18 cellular contexts compared by ENCODE assay signal in the genomic region with DNA sequence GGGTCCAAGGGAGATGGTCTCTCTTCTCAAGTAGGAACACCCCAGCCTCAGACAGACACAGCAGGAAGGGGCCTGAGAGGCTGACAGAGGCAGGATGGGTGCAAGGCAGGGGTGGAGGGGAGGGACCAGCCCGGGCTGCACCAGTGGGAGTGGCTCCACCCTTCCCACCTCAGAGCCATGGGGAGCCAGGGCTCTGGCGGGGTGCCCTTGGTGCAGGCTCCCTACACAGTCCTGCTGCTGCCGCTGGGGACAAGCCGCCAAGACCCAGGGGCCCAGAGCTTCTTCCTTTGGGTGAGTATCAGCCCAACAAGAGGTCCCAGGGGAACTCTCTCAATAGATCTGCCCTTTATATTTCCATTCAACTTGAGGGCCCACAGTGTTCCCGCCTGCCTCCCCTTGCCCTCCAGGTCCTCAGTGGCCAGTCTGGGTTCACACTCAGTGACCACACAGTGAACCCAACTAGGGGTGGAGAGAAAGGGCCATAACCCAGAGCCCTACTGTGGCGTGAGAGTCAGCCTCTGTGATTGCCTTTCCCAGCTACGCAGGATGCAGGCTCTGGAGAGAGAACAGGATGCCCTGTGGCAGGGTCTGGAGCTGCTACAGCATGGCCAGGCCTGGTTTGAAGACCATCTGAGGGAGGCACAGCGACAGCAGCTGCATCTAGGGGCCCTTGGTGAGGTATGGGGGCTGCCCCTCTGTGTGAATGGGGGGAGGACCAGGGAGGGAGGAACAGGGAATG. TPM values are rescaled to one million over a fixed set of nuclear protein-coding genes. Genes with fewer than 3 reads are reported as not detected.
DNase-seq lines count a peak whose midpoint lies in the region; ATAC-seq, FAIRE-seq and TF ChIP-seq lines count a peak whose summit lies in the region.
"Had no signal": no experiment of that assay in that cellular context is flagged by ENCODE, and none has a peak within 500 bp of the region (broad histone marks: within the 10 kb centered on the region; RNA-seq: fewer than 3 reads in every experiment).

No MANE protein-coding gene starts in this region.

- FAIRE-seq in HepG2 (lab: Jason Lieb, UNC) = no peak
- FAIRE-seq: colon, D721Med, GM18507 had no signal

- no peaks in the 10 kb centered on the region for H3K9me3 Mint-ChIP-seq in activated T-cell treated with anti-CD3 and anti-CD28 coated beads, Interleukin-2, amount 50 U/mL, for 24 hours
- H3K9me3 Mint-ChIP-seq in activated T-cell treated with anti-CD3 and anti-CD28 coated beads, Interleukin-2, amount 50 U/mL, for 4 hours = no peaks in the 10 kb centered on the region
- no peaks in the 10 kb centered on the region for H3K9me3 Mint-ChIP-seq in type B pancreatic cell
- H3K9me3 Mint-ChIP-seq: stimulated activated naive B cell treated with anti-CD40 and anti-IgM and Interleukin-4, amounts not matched to agents 10 μg/mL and 1 μg/mL and 100 μg/mL, for 72 hours had no signal

- H3K27me3 ChIP-seq in WERI-Rb-1 (ENCODE audit: insufficient read depth, low read depth, severe bottlenecking) (no peaks in the 10 kb centered on the region), HepG2 (ENCODE audit: control insufficient read depth in 1 of 2, insufficient read depth in 2 of 2, low read length in 2 of 2) (no peaks in the 10 kb centered on the region)
- H3K27me3 ChIP-seq: adrenal gland had no signal

- H3K27me3 Mint-ChIP-seq in activated T-cell treated with anti-CD3 and anti-CD28 coated beads, Interleukin-2, amount 50 U/mL, for 24 hours = no peaks in the 10 kb centered on the region
- H3K27me3 Mint-ChIP-seq in activated T-cell treated with anti-CD3 and anti-CD28 coated beads, Interleukin-2, amount 50 U/mL, for 4 hours (ENCODE audit: low read depth) = no peaks in the 10 kb centered on the region
- H3K27me3 Mint-ChIP-seq in type B pancreatic cell = no peaks in the 10 kb centered on the region
- H3K27me3 Mint-ChIP-seq: stimulated activated naive B cell treated with anti-CD40 and anti-IgM and Interleukin-4, amounts not matched to agents 10 μg/mL and 1 μg/mL and 100 μg/mL, for 72 hours had no signal

- TF ChIP-seq EP300 in HepG2 (IDR thresholded peaks at IDR 0.05; ENCODE audit: low read depth in 2 of 2, low read length in 2 of 2) (no peak), HepG2 (CRISPR knock-in tag; IDR thresholded peaks at IDR 0.05; ENCODE audit: borderline replicate concordance) (no peak)

- no peak overlapping the region for H2AFZ ChIP-seq in HepG2 (ENCODE audit: low read length)

- H3K4me1 Mint-ChIP-seq in activated T-cell treated with anti-CD3 and anti-CD28 coated beads, Interleukin-2, amount 50 U/mL, for 24 hours (ENCODE audit: low read depth) = peaks cover 1% of the 10 kb centered on the region
- peaks cover 2% of the 10 kb centered on the region for H3K4me1 Mint-ChIP-seq in activated T-cell treated with anti-CD3 and anti-CD28 coated beads, Interleukin-2, amount 50 U/mL, for 4 hours (ENCODE audit: low read depth)
- H3K4me1 Mint-ChIP-seq in type B pancreatic cell (ENCODE audit: unreplicated experiment) = peaks cover 11% of the 10 kb centered on the region

- intact Hi-C loops in HepG2 (cut with micrococcal nuclease; ENCODE audit: unreplicated experiment) = no loop called here

- peaks cover 47% of the 10 kb centered on the region for H3K4me1 ChIP-seq in HepG2 (ENCODE audit: insufficient read depth, low read length)
- H3K4me1 ChIP-seq: adrenal gland had no signal

- H3K36me3 Mint-ChIP-seq in activated T-cell treated with anti-CD3 and anti-CD28 coated beads, Interleukin-2, amount 50 U/mL, for 24 hours (ENCODE audit: low read depth) = peaks cover 65% of the 10 kb centered on the region
- H3K36me3 Mint-ChIP-seq in activated T-cell treated with anti-CD3 and anti-CD28 coated beads, Interleukin-2, amount 50 U/mL, for 4 hours (ENCODE audit: insufficient read depth) = peaks cover 22% of the 10 kb centered on the region
- H3K36me3 Mint-ChIP-seq in type B pancreatic cell = peaks cover 25% of the 10 kb centered on the region

- H3K4me3 Mint-ChIP-seq in activated T-cell treated with anti-CD3 and anti-CD28 coated beads, Interleukin-2, amount 50 U/mL, for 24 hours = no peak overlapping the region
- no peak overlapping the region for H3K4me3 Mint-ChIP-seq in activated T-cell treated with anti-CD3 and anti-CD28 coated beads, Interleukin-2, amount 50 U/mL, for 4 hours
- H3K4me3 Mint-ChIP-seq in type B pancreatic cell = no peak overlapping the region
- H3K4me3 Mint-ChIP-seq: stimulated activated naive B cell treated with anti-CD40 and anti-IgM and Interleukin-4, amounts not matched to agents 10 μg/mL and 1 μg/mL and 100 μg/mL, for 72 hours had no signal

- peaks cover 7% of the 10 kb centered on the region for H3K9me3 ChIP-seq in WERI-Rb-1 (ENCODE audit: severe bottlenecking)
- H3K9me3 ChIP-seq in HepG2 (ENCODE audit: low read length) = no peaks in the 10 kb centered on the region
- H3K9me3 ChIP-seq: adrenal gland had no signal

- H3K27ac ChIP-seq in WERI-Rb-1 = peak overlapping the region; percentile 8; the same call in 1 of the 2 replicates
- H3K27ac ChIP-seq in HepG2 (ENCODE audit: extremely low read length, insufficient read depth, low read length) = no peak overlapping the region
- H3K27ac ChIP-seq: HL-60 had no signal

- CTCF ChIA-PET in HepG2 (lab: Yijun Ruan, JAX; ENCODE audit: low intra/inter-chr PET ratio, low total read pairs) = no interaction called here

- no peak for DNase-seq in activated T-cell treated with anti-CD3 and anti-CD28 coated beads, Interleukin-2, amount 50 U/mL, for 24 hours
- no peak for DNase-seq in activated T-cell treated with anti-CD3 and anti-CD28 coated beads, Interleukin-2, amount 50 U/mL, for 4 hours
- DNase-seq in WERI-Rb-1 = no peak
- no peak for DNase-seq in HepG2 (ENCODE audit: low spot score)
- DNase-seq in type B pancreatic cell (ENCODE audit: extremely low spot score, unreplicated experiment) = no peak
- no peak for DNase-seq in COR-L47 (lab: John Stamatoyannopoulos, UW)
- no peak for DNase-seq in putamen (ENCODE audit: low spot score)
- DNase-seq: adrenal gland; NCI-H1417; NK-92 treated with Interleukin-12 subunit alpha and Interleukin-12 subunit beta, amount 100 ng/mL, for 24 hours; stimulated activated naive B cell treated with anti-CD40 and anti-IgM and Interleukin-4, amounts not matched to agents 10 μg/mL and 1 μg/mL and 100 μg/mL, for 72 hours; T-helper 9 cell had no signal

- H3K27ac Mint-ChIP-seq in activated T-cell treated with anti-CD3 and anti-CD28 coated beads, Interleukin-2, amount 50 U/mL, for 24 hours = peak overlapping the region; percentile 7
- peak overlapping the region; percentile 62 for H3K27ac Mint-ChIP-seq in type B pancreatic cell
- H3K27ac Mint-ChIP-seq: stimulated activated naive B cell treated with anti-CD40 and anti-IgM and Interleukin-4, amounts not matched to agents 10 μg/mL and 1 μg/mL and 100 μg/mL, for 72 hours had no signal

- no peak for TF ChIP-seq RAD21 in HepG2 (CRISPR knock-in tag; IDR thresholded peaks at IDR 0.05)

- H3K4me2 ChIP-seq in HepG2 (ENCODE audit: low read depth, low read length) = no peak overlapping the region

- no peaks in the 10 kb centered on the region for H3K79me2 ChIP-seq in HepG2 (ENCODE audit: insufficient read depth, low read length)

- TF ChIP-seq POLR2A in HepG2 (IDR thresholded peaks at IDR 0.05; ENCODE audit: insufficient read depth in 1 of 2, low read depth in 2 of 2, low read length in 2 of 2) = peak in 1 of 2 experiments; percentile 11; a peak in 2 of 4 replicates

- in situ Hi-C loops in HepG2 (cut with HindIII; ENCODE audit: extremely low pct_ligation_motif_present, low pct_unique_long_range_greater_than_20kb) = no loop called here

- H3K36me3 ChIP-seq in WERI-Rb-1 = no peaks in the 10 kb centered on the region
- H3K36me3 ChIP-seq in HepG2 (replicated peaks in 1 of 2; ENCODE audit: control insufficient read depth in 1 of 2, insufficient read depth in 2 of 2, low read length in 2 of 2) = peaks cover 0 to 2% of the 10 kb centered on the region in 2 experiments; a peak in 3 of 5 replicates
- H3K36me3 ChIP-seq: adrenal gland had no signal

- H4K20me1 ChIP-seq in HepG2 (ENCODE audit: insufficient read depth, low read length) = no peaks in the 10 kb centered on the region

- no peak for ATAC-seq in activated T-cell treated with anti-CD3 and anti-CD28 coated beads, Interleukin-2, amount 50 U/mL, for 4 hours
- ATAC-seq in HepG2 (no peak), GM21619 (IDR thresholded peaks at IDR 0.05; ENCODE audit: unreplicated experiment) (no peak)
- ATAC-seq: stimulated activated naive B cell treated with anti-CD40 and anti-IgM and Interleukin-4, amounts not matched to agents 10 μg/mL and 1 μg/mL and 100 μg/mL, for 72 hours had no signal

- POLR2A ChIA-PET in HepG2 (lab: Yijun Ruan, JAX) = interaction anchor here (1.0 to 1.6 kb wide), 2 partner anchors 24 to 26 kb away, joined by 3 to 10 read pairs; a partner anchor contains a TSS

- no peak overlapping the region for H3K9ac ChIP-seq in HepG2 (ENCODE audit: insufficient read depth, low read depth, low read length)

- TF ChIP-seq CTCF in WERI-Rb-1 (IDR thresholded peaks at IDR 0.05; ENCODE audit: low read depth, low read length) = no peak
- TF ChIP-seq CTCF in HepG2 (CRISPR knock-in tag; IDR thresholded peaks at IDR 0.05) = no peak
- TF ChIP-seq CTCF in type B pancreatic cell (conservative IDR thresholded peaks at IDR 0.05) = no peak

- H3K4me3 ChIP-seq in WERI-Rb-1 (ENCODE audit: low read depth, low read length) (no peak overlapping the region), HepG2 (replicated peaks in 1 of 3; ENCODE audit: insufficient read depth in 1 of 3, low read depth in 2 of 3, low read length in 3 of 3) (no peak overlapping the region)
- H3K4me3 ChIP-seq: adrenal gland had no signal

- no TSS peak for BruUV-seq in HepG2 (replicated peaks; lab: Mats Ljungman, UMichigan)

- 80% methylated on average over 5 of the region's 8 CpGs for WGBS in HepG2 (ENCODE audit: low lambda C conversion rate)

RNA-seq across cellular contexts. Expression of a gene that starts 0.6 kb away (rescaled TPM):
- 10 to 100 TPM in 2 of 3 donors, 1 to 10 TPM in 1; 9.4 to 12.2 (median 12.1) TPM for total RNA-seq in activated T-cell treated with anti-CD3 and anti-CD28 coated beads, Interleukin-2, amount 50 U/mL, for 4 hours
- total RNA-seq in HepG2 (2016; rRNA removed; fragmentation: Illumina TruSeq; extraction: Trizol) (0.56 and 2.5 TPM in 2 replicates), type B pancreatic cell (ENCODE audit: low replicate concordance) (3.2 and 8.9 TPM in 2 replicates)
- 2.3 TPM in 2 replicates for total RNA-seq in HepG2 (2016; cell fraction: cytosol; rRNA removed; fragmentation: Illumina TruSeq; extraction: Trizol; ENCODE audit: low read depth)
- 0.51 and 2.0 TPM in 2 replicates for total RNA-seq in HepG2 (2016; cell fraction: insoluble cytoplasmic fraction; rRNA removed; fragmentation: Illumina TruSeq; extraction: Trizol)
- 0.90 and 0.96 TPM in 2 replicates for total RNA-seq in HepG2 (2016; cell fraction: membrane; rRNA removed; fragmentation: Illumina TruSeq; extraction: Trizol)
- 2.3 and 5.6 TPM in 2 replicates for total RNA-seq in HepG2 (2016; cell fraction: nucleus; rRNA removed; fragmentation: Illumina TruSeq; extraction: Trizol)
- 3.9 and 5.3 TPM in 2 replicates for polyA plus RNA-seq in HepG2 (2011; rRNA removed)
- polyA plus RNA-seq in HepG2 (2011; cell fraction: cytosol; rRNA removed) = 0.92 and 1.1 TPM in 2 replicates
- polyA plus RNA-seq in HepG2 (2011; cell fraction: nucleus; rRNA removed) = 49.5 and 69.8 TPM in 2 replicates
- 4.7 and 9.1 TPM in 2 replicates for polyA plus RNA-seq in HepG2 (2012)
- polyA plus RNA-seq in HepG2 (2016; cell fraction: cytosol; fragmentation: Illumina TruSeq; extraction: Trizol; ENCODE audit: low read depth) = 0.23 and 0.59 TPM in 2 replicates
- polyA plus RNA-seq in HepG2 (2016; cell fraction: insoluble cytoplasmic fraction; fragmentation: Illumina TruSeq; extraction: Trizol; ENCODE audit: low read depth) = 0.53 and 0.99 TPM in 2 replicates
- 0.41 and 0.44 TPM in 2 replicates for polyA plus RNA-seq in HepG2 (2016; cell fraction: membrane; fragmentation: Illumina TruSeq; extraction: Trizol; ENCODE audit: low read depth)
- polyA plus RNA-seq in HepG2 (2016; cell fraction: nucleus; fragmentation: Illumina TruSeq; extraction: Trizol; ENCODE audit: insufficient read depth, low read depth) = 12.4 and 21.2 TPM in 2 replicates
- polyA minus RNA-seq in HepG2 (2011; rRNA and poly(A)+ RNA removed; ENCODE audit: low replicate concordance) = not detected in 2 replicates
- polyA minus RNA-seq in HepG2 (2011; cell fraction: cytosol; rRNA and poly(A)+ RNA removed) = not detected in 2 replicates
- 5.4 and 6.5 TPM in 2 replicates for polyA minus RNA-seq in HepG2 (2011; cell fraction: nucleus; rRNA and poly(A)+ RNA removed)
- total RNA-seq: omental fat pad had no signal

RNA-seq across cellular contexts. Expression of a gene that starts 14.1 kb away (rescaled TPM):
- 1 to 10 TPM; 1.4 TPM for total RNA-seq in activated T-cell treated with anti-CD3 and anti-CD28 coated beads, Interleukin-2, amount 50 U/mL, for 4 hours
- 0.79 and 0.86 TPM in 2 replicates for total RNA-seq in HepG2 (2016; rRNA removed; fragmentation: Illumina TruSeq; extraction: Trizol)
- total RNA-seq in HepG2 (2016; cell fraction: cytosol; rRNA removed; fragmentation: Illumina TruSeq; extraction: Trizol; ENCODE audit: low read depth) = 0.26 and 0.61 TPM in 2 replicates
- total RNA-seq in HepG2 (2016; cell fraction: insoluble cytoplasmic fraction; rRNA removed; fragmentation: Illumina TruSeq; extraction: Trizol) = 1.00 and 1.6 TPM in 2 replicates
- total RNA-seq in HepG2 (2016; cell fraction: membrane; rRNA removed; fragmentation: Illumina TruSeq; extraction: Trizol) = 1.1 TPM in 2 replicates
- 1.1 and 1.5 TPM in 2 replicates for total RNA-seq in HepG2 (2016; cell fraction: nucleus; rRNA removed; fragmentation: Illumina TruSeq; extraction: Trizol)
- polyA plus RNA-seq in HepG2 (2011; rRNA removed) = 3.3 and 4.4 TPM in 2 replicates
- 1.2 and 1.4 TPM in 2 replicates for polyA plus RNA-seq in HepG2 (2011; cell fraction: cytosol; rRNA removed)
- polyA plus RNA-seq in HepG2 (2011; cell fraction: nucleus; rRNA removed) = 14.3 and 22.4 TPM in 2 replicates
- 4.3 and 5.0 TPM in 2 replicates for polyA plus RNA-seq in HepG2 (2012)
- polyA plus RNA-seq in HepG2 (2016; cell fraction: cytosol; fragmentation: Illumina TruSeq; extraction: Trizol; ENCODE audit: low read depth) = 0.23 and 0.25 TPM in 2 replicates
- polyA plus RNA-seq in HepG2 (2016; cell fraction: insoluble cytoplasmic fraction; fragmentation: Illumina TruSeq; extraction: Trizol; ENCODE audit: low read depth) = 0.87 and 1.4 TPM in 2 replicates
- 0.29 and 0.52 TPM in 2 replicates for polyA plus RNA-seq in HepG2 (2016; cell fraction: membrane; fragmentation: Illumina TruSeq; extraction: Trizol; ENCODE audit: low read depth)
- polyA plus RNA-seq in HepG2 (2016; cell fraction: nucleus; fragmentation: Illumina TruSeq; extraction: Trizol; ENCODE audit: insufficient read depth, low read depth) = 2.7 and 3.6 TPM in 2 replicates
- polyA minus RNA-seq in HepG2 (2011; rRNA and poly(A)+ RNA removed; ENCODE audit: low replicate concordance) = 3.8 and 4.5 TPM in 2 replicates
- 2.0 and 3.0 TPM in 2 replicates for polyA minus RNA-seq in HepG2 (2011; cell fraction: cytosol; rRNA and poly(A)+ RNA removed)
- polyA minus RNA-seq in HepG2 (2011; cell fraction: nucleus; rRNA and poly(A)+ RNA removed) = 3.0 and 9.0 TPM in 2 replicates
- 6.1 and 6.4 TPM in 2 replicates for total RNA-seq in type B pancreatic cell (ENCODE audit: low replicate concordance)

RNA-seq across cellular contexts. Expression of a gene that starts 23.2 kb away (rescaled TPM):
- total RNA-seq in activated T-cell treated with anti-CD3 and anti-CD28 coated beads, Interleukin-2, amount 50 U/mL, for 4 hours = 10 to 100 TPM; 30.9 to 35.4 (median 34.3) TPM
- total RNA-seq in HepG2 (2016; rRNA removed; fragmentation: Illumina TruSeq; extraction: Trizol) (2.5 and 10.2 TPM in 2 replicates), type B pancreatic cell (ENCODE audit: low replicate concordance) (20.7 and 46.7 TPM in 2 replicates)
- 6.2 and 9.7 TPM in 2 replicates for total RNA-seq in HepG2 (2016; cell fraction: cytosol; rRNA removed; fragmentation: Illumina TruSeq; extraction: Trizol; ENCODE audit: low read depth)
- 3.6 and 10.0 TPM in 2 replicates for total RNA-seq in HepG2 (2016; cell fraction: insoluble cytoplasmic fraction; rRNA removed; fragmentation: Illumina TruSeq; extraction: Trizol)
- total RNA-seq in HepG2 (2016; cell fraction: membrane; rRNA removed; fragmentation: Illumina TruSeq; extraction: Trizol) = 3.8 and 4.3 TPM in 2 replicates
- total RNA-seq in HepG2 (2016; cell fraction: nucleus; rRNA removed; fragmentation: Illumina TruSeq; extraction: Trizol) = 23.2 and 28.8 TPM in 2 replicates
- 28.3 and 38.7 TPM in 2 replicates for polyA plus RNA-seq in HepG2 (2011; rRNA removed)
- 6.2 and 7.0 TPM in 2 replicates for polyA plus RNA-seq in HepG2 (2011; cell fraction: cytosol; rRNA removed)
- 221 and 280 TPM in 2 replicates for polyA plus RNA-seq in HepG2 (2011; cell fraction: nucleus; rRNA removed)
- polyA plus RNA-seq in HepG2 (2012) = 18.8 and 19.5 TPM in 2 replicates
- polyA plus RNA-seq in HepG2 (2016; cell fraction: cytosol; fragmentation: Illumina TruSeq; extraction: Trizol; ENCODE audit: low read depth) = 0.90 and 1.3 TPM in 2 replicates
- polyA plus RNA-seq in HepG2 (2016; cell fraction: insoluble cytoplasmic fraction; fragmentation: Illumina TruSeq; extraction: Trizol; ENCODE audit: low read depth) = 2.9 and 3.2 TPM in 2 replicates
- polyA plus RNA-seq in HepG2 (2016; cell fraction: membrane; fragmentation: Illumina TruSeq; extraction: Trizol; ENCODE audit: low read depth) = 1.5 and 2.2 TPM in 2 replicates
- 76.6 and 77.9 TPM in 2 replicates for polyA plus RNA-seq in HepG2 (2016; cell fraction: nucleus; fragmentation: Illumina TruSeq; extraction: Trizol; ENCODE audit: insufficient read depth, low read depth)
- 32.0 and 34.5 TPM in 2 replicates for polyA minus RNA-seq in HepG2 (2011; rRNA and poly(A)+ RNA removed; ENCODE audit: low replicate concordance)
- polyA minus RNA-seq in HepG2 (2011; cell fraction: cytosol; rRNA and poly(A)+ RNA removed) = 3.9 and 5.5 TPM in 2 replicates
- 84.3 and 91.3 TPM in 2 replicates for polyA minus RNA-seq in HepG2 (2011; cell fraction: nucleus; rRNA and poly(A)+ RNA removed)

RNA-seq across cellular contexts. Expression of a gene that starts 26.7 kb away (rescaled TPM):
- total RNA-seq in activated T-cell treated with anti-CD3 and anti-CD28 coated beads, Interleukin-2, amount 50 U/mL, for 4 hours = 100 to 1,000 TPM; 344 to 370 (median 353) TPM
- 445 and 602 TPM in 2 replicates for total RNA-seq in HepG2 (2016; rRNA removed; fragmentation: Illumina TruSeq; extraction: Trizol)
- total RNA-seq in HepG2 (2016; cell fraction: cytosol; rRNA removed; fragmentation: Illumina TruSeq; extraction: Trizol; ENCODE audit: low read depth) = 267 and 295 TPM in 2 replicates
- total RNA-seq in HepG2 (2016; cell fraction: insoluble cytoplasmic fraction; rRNA removed; fragmentation: Illumina TruSeq; extraction: Trizol) = 442 and 617 TPM in 2 replicates
- 333 and 368 TPM in 2 replicates for total RNA-seq in HepG2 (2016; cell fraction: membrane; rRNA removed; fragmentation: Illumina TruSeq; extraction: Trizol)
- total RNA-seq in HepG2 (2016; cell fraction: nucleus; rRNA removed; fragmentation: Illumina TruSeq; extraction: Trizol) = 383 and 410 TPM in 2 replicates
- 891 and 997 TPM in 2 replicates for polyA plus RNA-seq in HepG2 (2011; rRNA removed)
- 1,063 and 1,114 TPM in 2 replicates for polyA plus RNA-seq in HepG2 (2011; cell fraction: cytosol; rRNA removed)
- polyA plus RNA-seq in HepG2 (2011; cell fraction: nucleus; rRNA removed) = 243 and 309 TPM in 2 replicates
- 684 and 693 TPM in 2 replicates for polyA plus RNA-seq in HepG2 (2012)
- 249 and 300 TPM in 2 replicates for polyA plus RNA-seq in HepG2 (2016; cell fraction: cytosol; fragmentation: Illumina TruSeq; extraction: Trizol; ENCODE audit: low read depth)
- 415 and 433 TPM in 2 replicates for polyA plus RNA-seq in HepG2 (2016; cell fraction: insoluble cytoplasmic fraction; fragmentation: Illumina TruSeq; extraction: Trizol; ENCODE audit: low read depth)
- 263 and 301 TPM in 2 replicates for polyA plus RNA-seq in HepG2 (2016; cell fraction: membrane; fragmentation: Illumina TruSeq; extraction: Trizol; ENCODE audit: low read depth)
- polyA plus RNA-seq in HepG2 (2016; cell fraction: nucleus; fragmentation: Illumina TruSeq; extraction: Trizol; ENCODE audit: insufficient read depth, low read depth) = 609 and 612 TPM in 2 replicates
- 509 and 745 TPM in 2 replicates for polyA minus RNA-seq in HepG2 (2011; rRNA and poly(A)+ RNA removed; ENCODE audit: low replicate concordance)
- 299 and 375 TPM in 2 replicates for polyA minus RNA-seq in HepG2 (2011; cell fraction: cytosol; rRNA and poly(A)+ RNA removed)
- 119 and 176 TPM in 2 replicates for polyA minus RNA-seq in HepG2 (2011; cell fraction: nucleus; rRNA and poly(A)+ RNA removed)
- total RNA-seq in type B pancreatic cell (ENCODE audit: low replicate concordance) = 294 and 381 TPM in 2 replicates

RNA-seq across cellular contexts. Expression of a gene that starts 32.5 kb away (rescaled TPM):
- 100 to 1,000 TPM; 231 to 263 (median 234) TPM for total RNA-seq in activated T-cell treated with anti-CD3 and anti-CD28 coated beads, Interleukin-2, amount 50 U/mL, for 4 hours
- total RNA-seq in HepG2 (2016; rRNA removed; fragmentation: Illumina TruSeq; extraction: Trizol) = 56.1 and 59.2 TPM in 2 replicates
- total RNA-seq in HepG2 (2016; cell fraction: cytosol; rRNA removed; fragmentation: Illumina TruSeq; extraction: Trizol; ENCODE audit: low read depth) = 36.5 and 36.9 TPM in 2 replicates
- 50.7 and 55.3 TPM in 2 replicates for total RNA-seq in HepG2 (2016; cell fraction: insoluble cytoplasmic fraction; rRNA removed; fragmentation: Illumina TruSeq; extraction: Trizol)
- 27.2 and 29.5 TPM in 2 replicates for total RNA-seq in HepG2 (2016; cell fraction: membrane; rRNA removed; fragmentation: Illumina TruSeq; extraction: Trizol)
- total RNA-seq in HepG2 (2016; cell fraction: nucleus; rRNA removed; fragmentation: Illumina TruSeq; extraction: Trizol) = 86.8 and 97.8 TPM in 2 replicates
- polyA plus RNA-seq in HepG2 (2011; rRNA removed) = 14.7 and 19.9 TPM in 2 replicates
- 9.3 and 11.8 TPM in 2 replicates for polyA plus RNA-seq in HepG2 (2011; cell fraction: cytosol; rRNA removed)
- 168 and 186 TPM in 2 replicates for polyA plus RNA-seq in HepG2 (2011; cell fraction: nucleus; rRNA removed)
- polyA plus RNA-seq in HepG2 (2012) = 66.0 and 85.3 TPM in 2 replicates
- 13.0 and 13.1 TPM in 2 replicates for polyA plus RNA-seq in HepG2 (2016; cell fraction: cytosol; fragmentation: Illumina TruSeq; extraction: Trizol; ENCODE audit: low read depth)
- polyA plus RNA-seq in HepG2 (2016; cell fraction: insoluble cytoplasmic fraction; fragmentation: Illumina TruSeq; extraction: Trizol; ENCODE audit: low read depth) = 49.9 and 74.0 TPM in 2 replicates
- polyA plus RNA-seq in HepG2 (2016; cell fraction: membrane; fragmentation: Illumina TruSeq; extraction: Trizol; ENCODE audit: low read depth) = 19.6 and 25.4 TPM in 2 replicates
- polyA plus RNA-seq in HepG2 (2016; cell fraction: nucleus; fragmentation: Illumina TruSeq; extraction: Trizol; ENCODE audit: insufficient read depth, low read depth) = 221 and 231 TPM in 2 replicates
- polyA minus RNA-seq in HepG2 (2011; rRNA and poly(A)+ RNA removed; ENCODE audit: low replicate concordance) = 58.3 and 63.6 TPM in 2 replicates
- polyA minus RNA-seq in HepG2 (2011; cell fraction: cytosol; rRNA and poly(A)+ RNA removed) = 37.6 and 39.2 TPM in 2 replicates
- 34.9 and 47.5 TPM in 2 replicates for polyA minus RNA-seq in HepG2 (2011; cell fraction: nucleus; rRNA and poly(A)+ RNA removed)
- total RNA-seq in type B pancreatic cell (ENCODE audit: low replicate concordance) = 89.0 and 104 TPM in 2 replicates
